Comparison of ENCODE assay signal across 8 cellular contexts in genomic region chr2:111121028-111121872, GRCh38. TPM values are rescaled to one million over a fixed set of nuclear protein-coding genes. Genes with fewer than 3 reads are reported as not detected.
DNase-seq lines count a peak whose midpoint lies in the region; ATAC-seq, FAIRE-seq and TF ChIP-seq lines count a peak whose summit lies in the region.

No MANE protein-coding gene starts in this region.

- TF ChIP-seq POLR2A in H1 (IDR thresholded peaks at IDR 0.05; ENCODE audit: control extremely low read depth in 1 of 2, low read depth in 2 of 2, low read length in 2 of 2), result peak in 1 of 2 experiments; percentile 71; a peak in 1 of 3 replicates

- no peak overlapping the region for H2BK15ac ChIP-seq in H1 (ENCODE audit: low read length)

- peak overlapping the region; percentile 94 for H3K4me3 Mint-ChIP-seq in stimulated activated naive CD8-positive, alpha-beta T cell treated with anti-CD3 and anti-CD28 coated beads, Interleukin-15, Interleukin-2, amounts not matched to agents 100 ng/mL and 50 ng/mL, for 24 hours

- peaks cover 34% of the 10 kb centered on the region for H3K36me3 Mint-ChIP-seq in stimulated activated naive CD8-positive, alpha-beta T cell treated with anti-CD3 and anti-CD28 coated beads, Interleukin-15, Interleukin-2, amounts not matched to agents 100 ng/mL and 50 ng/mL, for 24 hours (ENCODE audit: low read depth)

- no peak overlapping the region for H3K56ac ChIP-seq in H1 (replicated peaks; ENCODE audit: insufficient read length, low read depth, low read length)

- peak overlapping the region; percentile 90; the same call in 1 of the 2 replicates for H4K8ac ChIP-seq in H1 (ENCODE audit: extremely low read depth, insufficient read depth, low read length)

- POLR2A ChIA-PET in H1 (lab: Charles Lee; ENCODE audit: partially characterized antibody), result interaction anchor here (1.0 to 2.0 kb wide), 18 partner anchors 9 to 590 kb away, joined by 3 to 8 read pairs (median 4); no protein-coding TSS in a partner anchor

- H3K23me2 ChIP-seq in H1 (ENCODE audit: low read depth, low read length), result peaks cover 46% of the 10 kb centered on the region

- H3K23ac ChIP-seq in H1 (ENCODE audit: insufficient read length), result no peak overlapping the region

- no peak for FAIRE-seq in H1 (lab: Jason Lieb, UNC)

- WGBS in H1 (ENCODE audit: extremely low coverage in 1 of 2, insufficient coverage in 1 of 2, insufficient read length in 1 of 2, insufficient replicate concordance in 2 of 2, low coverage in 1 of 2, low lambda C conversion rate in 2 of 2, missing lambda C conversion rate in 1 of 2), 2 experiments, result 1% methylated on average over 82 of the region's 83 CpGs; no CpG with 5 or more reads in 1 of the 2 experiments

- TF ChIP-seq EP300 in H1 (IDR thresholded peaks at IDR 0.05; ENCODE audit: borderline replicate concordance in 1 of 2, low read depth in 2 of 2, low read length in 2 of 2), result no peak; a peak in 1 of 3 replicates

- H3K79me1 ChIP-seq in H1 (ENCODE audit: low read depth, low read length), result no peaks in the 10 kb centered on the region; the same call in 1 of the 2 replicates

- H3K18ac ChIP-seq in H1 (ENCODE audit: extremely low read depth, low read length), result no peak overlapping the region; the same call in 1 of the 2 replicates

- H3K79me2 ChIP-seq in H1 (ENCODE audit: control insufficient read depth in 1 of 2, insufficient read depth in 2 of 2, low read length in 2 of 2), result peaks cover 0 to 34% of the 10 kb centered on the region in 2 experiments; a peak in 2 of 4 replicates

- H3K9me3 Mint-ChIP-seq in stimulated activated naive CD8-positive, alpha-beta T cell treated with anti-CD3 and anti-CD28 coated beads, Interleukin-15, Interleukin-2, amounts not matched to agents 100 ng/mL and 50 ng/mL, for 24 hours, result no peaks in the 10 kb centered on the region

- no peak overlapping the region for H2BK20ac ChIP-seq in H1 (ENCODE audit: low read length)

- no peak for TF ChIP-seq CTCF in H1 (IDR thresholded peaks at IDR 0.05; ENCODE audit: control extremely low read depth in 1 of 3, insufficient read depth in 1 of 3, low read depth in 1 of 3, low read length in 3 of 3)

- H3K4me1 ChIP-seq in H1 (replicated peaks in 1 of 4; ENCODE audit: control insufficient read depth in 3 of 4, insufficient read depth in 4 of 4, low read length in 3 of 4), result peaks cover 0 to 29% (median 15%) of the 10 kb centered on the region in 4 experiments; a peak in 5 of 7 replicates

- H3K27me3 ChIP-seq in H1 (replicated peaks in 1 of 4; ENCODE audit: control insufficient read depth in 3 of 4, extremely low read depth in 1 of 4, insufficient read depth in 3 of 4, low read length in 3 of 4), result peaks cover 17 to 44% (median 37%) of the 10 kb centered on the region in 4 experiments; a peak in 6 of 7 replicates

- H4K91ac ChIP-seq in H1 (replicated peaks; ENCODE audit: insufficient read length, low read length), result no peak overlapping the region

- ATAC-seq in GM18517 (IDR thresholded peaks at IDR 0.05; ENCODE audit: unreplicated experiment) (peak; percentile 1), GM21529 (IDR thresholded peaks at IDR 0.05; ENCODE audit: unreplicated experiment) (no peak)

- H3K4ac ChIP-seq in H1 (replicated peaks; ENCODE audit: insufficient read length, low read depth, low read length), result no peak overlapping the region

- H3K4me1 Mint-ChIP-seq in stimulated activated naive CD8-positive, alpha-beta T cell treated with anti-CD3 and anti-CD28 coated beads, Interleukin-15, Interleukin-2, amounts not matched to agents 100 ng/mL and 50 ng/mL, for 24 hours (ENCODE audit: low read depth), result peaks cover 68% of the 10 kb centered on the region

- no peak overlapping the region for H3K27ac ChIP-seq in H1 (ENCODE audit: low read depth, low read length)

- H2AK5ac ChIP-seq in H1 (ENCODE audit: low read depth, low read length), result no peak overlapping the region

- H3K4me3 ChIP-seq in H1 (ENCODE audit: extremely low read depth in 1 of 4, insufficient read depth in 2 of 4, low read depth in 3 of 4, low read length in 4 of 4), result peak overlapping the region; percentile 74 to 93 (median 82)

- no peak overlapping the region for H2AFZ ChIP-seq in H1 (ENCODE audit: low read length)

- peaks cover 22% of the 10 kb centered on the region for H3K27me3 Mint-ChIP-seq in stimulated activated naive CD8-positive, alpha-beta T cell treated with anti-CD3 and anti-CD28 coated beads, Interleukin-15, Interleukin-2, amounts not matched to agents 100 ng/mL and 50 ng/mL, for 24 hours

- TF ChIP-seq RAD21 in H1 (IDR thresholded peaks at IDR 0.05 in 1 of 2, conservative IDR thresholded peaks at IDR 0.05 in 1 of 2; ENCODE audit: low read depth in 2 of 2, low read length in 2 of 2), result no peak

- H2BK120ac ChIP-seq in H1 (replicated peaks; ENCODE audit: low read depth, low read length), result no peak overlapping the region

- H3K9ac ChIP-seq in H1 (replicated peaks in 1 of 4; ENCODE audit: extremely low read depth in 1 of 4, low read depth in 3 of 4, low read length in 3 of 4), result peak overlapping the region; percentile 68 to 76 (median 73)

- H4K5ac ChIP-seq in H1 (ENCODE audit: insufficient read length, low read depth, low read length), result no peak overlapping the region

- DNase-seq in 8988T (peak; percentile 43), NCI-H146 (lab: John Stamatoyannopoulos, UW) (peak; percentile 72), H1 (ENCODE audit: low read depth in 1 of 2, low spot score in 2 of 2) (peak in 1 of 2 experiments; percentile 78), mucosa of gallbladder (ENCODE audit: low spot score) (peak; percentile 29)
- DNase-seq in activated CD4-positive, alpha-beta T cell treated with anti-CD3 and anti-CD28 coated beads, Interleukin-2, amount 50 U/mL, for 1 hour, result peak; percentile 38

- peak overlapping the region; percentile 87 for H3K27ac Mint-ChIP-seq in stimulated activated naive CD8-positive, alpha-beta T cell treated with anti-CD3 and anti-CD28 coated beads, Interleukin-15, Interleukin-2, amounts not matched to agents 100 ng/mL and 50 ng/mL, for 24 hours

- no peak overlapping the region for H2BK5ac ChIP-seq in H1 (ENCODE audit: low read depth, low read length)

- 0 out of 2 replicates have a peak overlapping the region, but pooled peaks have one; percentile 50 for H2BK12ac ChIP-seq in H1 (ENCODE audit: low read depth, low read length)

- H3K36me3 ChIP-seq in H1 (ENCODE audit: control insufficient read depth in 2 of 4, insufficient read depth in 4 of 4, low read length in 3 of 4), result peaks cover 6 to 25% (median 13%) of the 10 kb centered on the region in 4 experiments

- H3K14ac ChIP-seq in H1 (ENCODE audit: insufficient read length), result no peak overlapping the region

- H4K20me1 ChIP-seq in H1 (replicated peaks in 1 of 2; ENCODE audit: control insufficient read depth in 1 of 2, insufficient read depth in 2 of 2, low read length in 2 of 2), result peaks cover 7 to 10% of the 10 kb centered on the region in 2 experiments

- H3K9me3 ChIP-seq in H1 (ENCODE audit: insufficient read depth in 2 of 2, low read depth in 1 of 2, low read length in 1 of 2), result no peaks in the 10 kb centered on the region

- H3K4me2 ChIP-seq in H1 (ENCODE audit: insufficient read depth in 1 of 2, low read depth in 2 of 2, low read length in 2 of 2), result peak overlapping the region; percentile 87 to 95

- CTCF ChIA-PET in H1 (lab: Charles Lee; ENCODE audit: partially characterized antibody), result interaction anchor here (1.1 to 1.4 kb wide), 2 partner anchors 119 to 236 kb away, joined by 3 read pairs; no protein-coding TSS in a partner anchor

TF ChIP-seq in H1, 55 proteins besides CTCF, POLR2A, EP300 and RAD21 (continues in another document):
- peak; percentile 26 for TF ChIP-seq PHF8 (conservative IDR thresholded peaks at IDR 0.05; ENCODE audit: low read depth, low read length)
- no peak for TF ChIP-seq BCL11A (IDR thresholded peaks at IDR 0.05; ENCODE audit: low read depth in 2 of 2, low read length in 2 of 2)
- no peak for TF ChIP-seq KDM5A (IDR thresholded peaks at IDR 0.05; ENCODE audit: low read length)
- TF ChIP-seq RXRA (IDR thresholded peaks at IDR 0.05; ENCODE audit: insufficient read depth, low read depth, low read length), result no peak
- TF ChIP-seq RNF2 (IDR thresholded peaks at IDR 0.05; ENCODE audit: borderline replicate concordance, low read depth, low read length, missing control alignments, poor library complexity, severe bottlenecking), result no peak
- TF ChIP-seq TAF1 (IDR thresholded peaks at IDR 0.05; ENCODE audit: low read depth, low read length), result no peak; the same call in 1 of the 2 replicates
- no peak for TF ChIP-seq CEBPB (IDR thresholded peaks at IDR 0.05; ENCODE audit: low read depth, low read length)
- no peak for TF ChIP-seq RFX5 (IDR thresholded peaks at IDR 0.05; ENCODE audit: borderline replicate concordance, low read depth, low read length)
- TF ChIP-seq ASH2L (IDR thresholded peaks at IDR 0.05; ENCODE audit: low read length), result no peak
- no peak for TF ChIP-seq HDAC2 (IDR thresholded peaks at IDR 0.05; ENCODE audit: borderline replicate concordance in 1 of 2, low read depth in 2 of 2, low read length in 2 of 2)
- TF ChIP-seq MAX (IDR thresholded peaks at IDR 0.05), result peak; percentile 84
- TF ChIP-seq GABPA (IDR thresholded peaks at IDR 0.05; ENCODE audit: borderline replicate concordance, insufficient read depth, low read length), result no peak
- TF ChIP-seq CBX5 (IDR thresholded peaks at IDR 0.05; ENCODE audit: low read depth, low read length), result no peak
- no peak for TF ChIP-seq MAFK (IDR thresholded peaks at IDR 0.05; ENCODE audit: low read depth, low read length)
- no peak for TF ChIP-seq ZNF274 (IDR thresholded peaks at IDR 0.05; ENCODE audit: borderline replicate concordance, extremely low read depth, low read length)
- no peak for TF ChIP-seq CREB1 (IDR thresholded peaks at IDR 0.05)
- no peak for TF ChIP-seq TCF12 (IDR thresholded peaks at IDR 0.05; ENCODE audit: low read depth, low read length)
- TF ChIP-seq NANOG (IDR thresholded peaks at IDR 0.05; ENCODE audit: insufficient read depth, low read depth, low read length, poor library complexity, severe bottlenecking), result no peak

RNA-seq across cellular contexts. Expression of gene BCL2L11, which starts 0.5 kb away (rescaled TPM):
- 17.9 and 22.9 TPM in 2 replicates for total RNA-seq in H1 (2021; fragmentation: NEBNext Ultra II Directional; extraction: Animal tissue kit (Norgen Biotek cat#: 25700))
- 7.5 and 8.8 TPM in 2 replicates for polyA plus RNA-seq in H1 (2011; rRNA removed)
- polyA plus RNA-seq in H1 (2011; cell fraction: cytosol; rRNA removed), result 6.2 TPM
- 15.6 TPM for polyA plus RNA-seq in H1 (2011; cell fraction: nucleus; rRNA removed)
- 9.7 to 11.6 TPM (median 10.4 TPM) in 4 replicates for polyA plus RNA-seq in H1 (2012, experiment 1 of 2)
- 3.2 TPM for polyA plus RNA-seq in H1 (2012, experiment 2 of 2)
- polyA plus RNA-seq in H1 (2013, experiment 1 of 2), result 7.2 TPM
- polyA plus RNA-seq in H1 (2013, experiment 2 of 2), result 9.4 TPM
- polyA minus RNA-seq in H1 (2011; rRNA and poly(A)+ RNA removed), result 10.5 and 11.0 TPM in 2 replicates
- 8.6 TPM for polyA minus RNA-seq in H1 (2011; cell fraction: cytosol; rRNA and poly(A)+ RNA removed)
- 38.6 TPM for polyA minus RNA-seq in H1 (2011; cell fraction: nucleus; rRNA and poly(A)+ RNA removed)
- 19.1 TPM for total RNA-seq in mucosa of gallbladder
